ENCODE assay signal across 8 cellular contexts in the genomic region with DNA sequence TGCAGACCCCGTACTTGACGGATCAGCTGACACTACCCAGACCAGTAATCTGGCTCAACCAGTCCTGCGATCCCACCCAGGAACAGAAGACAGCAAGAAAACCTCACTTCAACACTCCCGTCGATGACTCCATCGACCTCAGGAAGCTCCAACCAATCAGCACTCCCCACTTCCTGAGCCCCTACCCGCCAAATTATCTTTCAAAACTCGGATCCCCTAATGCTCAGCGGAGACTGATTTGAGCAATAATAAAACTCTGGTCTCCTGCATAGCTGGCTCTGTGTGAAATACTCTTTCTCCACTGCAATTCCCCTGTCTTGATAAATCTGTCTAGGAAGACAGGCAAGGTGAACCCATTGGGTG. TPM values are rescaled to one million over a fixed set of nuclear protein-coding genes. Genes with fewer than 3 reads are reported as not detected.
DNase-seq lines count a peak whose midpoint lies in the region; ATAC-seq and TF ChIP-seq lines count a peak whose summit lies in the region.

No MANE protein-coding gene starts in this region.

- H3K9me3 ChIP-seq in heart right ventricle, result no peaks in the 10 kb centered on the region
- H3K9me3 ChIP-seq in iPS-18a (ENCODE audit: control insufficient read depth, low read depth, low read length), result no peaks in the 10 kb centered on the region

- no peaks in the 10 kb centered on the region for H3K9me3 Mint-ChIP-seq in type B pancreatic cell

- no peaks in the 10 kb centered on the region for H3K27me3 Mint-ChIP-seq in type B pancreatic cell

- H3K4me1 Mint-ChIP-seq in type B pancreatic cell (ENCODE audit: unreplicated experiment), result peaks cover 38% of the 10 kb centered on the region

- intact Hi-C loops in heart right ventricle (cut with DNase I), result loop anchor here in 8 of 10 donors (2.0 to 10.0 kb wide), 9 partner anchors 15 to 207 kb away; a partner anchor contains a TSS
- intact Hi-C loops in left ventricle myocardium superior (cut with micrococcal nuclease), result loop anchor here (10.0 kb wide), 1 partner anchor 117 kb away; a partner anchor contains a TSS

- H3K27me3 ChIP-seq in heart right ventricle, result no peaks in the 10 kb centered on the region
- no peaks in the 10 kb centered on the region for H3K27me3 ChIP-seq in iPS-18a (ENCODE audit: control insufficient read depth, insufficient read depth, low read length)

- 18 to 21% methylated on average over 9 of the region's 9 CpGs for WGBS in heart right ventricle, 2 donors

- no peaks in the 10 kb centered on the region for H3K36me3 ChIP-seq in heart right ventricle
- H3K36me3 ChIP-seq in iPS-18a (ENCODE audit: control insufficient read depth, low read depth, low read length), result peaks cover 3% of the 10 kb centered on the region

- TF ChIP-seq CTCF in heart right ventricle (IDR thresholded peaks at IDR 0.05) (no peak), WI38 (IDR thresholded peaks at IDR 0.05; ENCODE audit: low read depth, low read length) (no peak), type B pancreatic cell (conservative IDR thresholded peaks at IDR 0.05) (no peak)

- H3K4me1 ChIP-seq in heart right ventricle, result peaks cover 0 to 68% (median 61%) of the 10 kb centered on the region in 9 donors
- H3K4me1 ChIP-seq in iPS-18a (ENCODE audit: control insufficient read depth, low read depth, low read length), result peaks cover 16% of the 10 kb centered on the region

- H3K27ac ChIP-seq in heart right ventricle (peak overlapping the region in 9 of 10 donors; percentile 80 to 98 (median 93)), iPS-18a (ENCODE audit: low read length) (no peak overlapping the region)

- peak overlapping the region; percentile 96 for H3K27ac Mint-ChIP-seq in type B pancreatic cell

- H3K4me3 ChIP-seq in heart right ventricle (peak overlapping the region in 6 of 10 donors; percentile 63 to 90 (median 86)), WI38 (ENCODE audit: low read depth, low read length) (peak overlapping the region; percentile 83), iPS-18a (ENCODE audit: low read length) (peak overlapping the region; percentile 97)

- peak overlapping the region; percentile 97 for H3K9ac ChIP-seq in iPS-18a (ENCODE audit: low read length)

- H3K4me3 Mint-ChIP-seq in type B pancreatic cell, result peak overlapping the region; percentile 88

- no peak for DNase-seq in heart right ventricle
- no peak for DNase-seq in left ventricle myocardium superior
- no peak for DNase-seq in type B pancreatic cell (ENCODE audit: extremely low spot score, unreplicated experiment)
- DNase-seq in superior temporal gyrus (ENCODE audit: extremely low spot score), result no peak

- peaks cover 5% of the 10 kb centered on the region for H3K36me3 Mint-ChIP-seq in type B pancreatic cell

- no peak for ATAC-seq in heart right ventricle
- no peak for ATAC-seq in left ventricle myocardium superior
- no peak for ATAC-seq in HG02623 (IDR thresholded peaks at IDR 0.05; ENCODE audit: unreplicated experiment)
- ATAC-seq in HG02588 (IDR thresholded peaks at IDR 0.05; ENCODE audit: unreplicated experiment), result no peak

RNA-seq across cellular contexts. Expression of a gene that starts 1.2 kb away (rescaled TPM):
- 100 to 1,000 TPM in 1 of 10 donors, 10 to 100 TPM in 9; 73.2 to 114 (median 93.3) TPM for total RNA-seq in heart right ventricle
- polyA plus RNA-seq in heart right ventricle, result 100 to 1,000 TPM; 135 to 163 TPM
- total RNA-seq in left ventricle myocardium superior, result 98.0 TPM
- 196 and 223 TPM in 2 replicates for total RNA-seq in type B pancreatic cell (ENCODE audit: low replicate concordance)

RNA-seq across cellular contexts. Expression of a gene that starts 18.7 kb away (rescaled TPM):
- total RNA-seq in heart right ventricle (10 to 100 TPM; 36.0 to 61.3 (median 46.8) TPM), left ventricle myocardium superior (41.2 TPM), type B pancreatic cell (ENCODE audit: low replicate concordance) (28.8 and 46.7 TPM in 2 replicates)
- polyA plus RNA-seq in heart right ventricle, result 10 to 100 TPM; 10.0 to 27.2 TPM

RNA-seq across cellular contexts. Expression of a gene that starts 40.3 kb away (rescaled TPM):
- total RNA-seq in heart right ventricle (100 to 1,000 TPM in 9 of 10 donors, 10 to 100 TPM in 1; 93.7 to 195 (median 133) TPM), left ventricle myocardium superior (89.2 TPM), type B pancreatic cell (ENCODE audit: low replicate concordance) (126 and 232 TPM in 2 replicates)
- 100 to 1,000 TPM; 103 to 278 TPM for polyA plus RNA-seq in heart right ventricle

RNA-seq across cellular contexts. Expression of a gene that starts 47.5 kb away (rescaled TPM):
- total RNA-seq in heart right ventricle (1 to 10 TPM in 5 of 10 donors, under 1 TPM in 5; 0.49 to 1.5 (median 0.96) TPM), left ventricle myocardium superior (0.57 TPM), type B pancreatic cell (ENCODE audit: low replicate concordance) (7.8 and 10.2 TPM in 2 replicates)
- 1 to 10 TPM in 1 of 2 donors, under 1 TPM in 1; 0.17 to 7.8 TPM for polyA plus RNA-seq in heart right ventricle
